In the genomic region with DNA sequence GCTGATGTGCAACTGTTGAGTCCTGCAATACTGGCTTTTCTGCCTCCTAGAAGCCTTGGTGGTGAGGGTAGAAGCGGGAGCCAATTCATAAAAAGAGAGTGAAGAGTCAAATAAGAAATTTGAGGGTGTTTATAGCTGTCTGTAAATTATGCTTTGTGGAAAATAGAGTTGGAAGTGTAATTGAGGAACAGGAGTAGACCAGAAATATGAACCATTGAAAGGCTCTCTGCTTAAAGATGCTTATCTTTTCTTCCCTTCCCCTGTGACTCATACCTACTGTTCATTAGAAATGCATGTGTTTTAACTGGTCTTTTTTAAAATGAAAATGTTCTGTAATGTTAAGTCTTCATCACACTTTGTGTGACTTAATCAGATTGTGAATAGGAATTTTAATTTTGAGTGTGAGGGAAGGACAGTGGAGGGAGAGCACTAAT, we compare ENCODE assay signal across 10 cellular contexts.
DNase-seq lines count a peak whose midpoint lies in the region; ATAC-seq, FAIRE-seq and TF ChIP-seq lines count a peak whose summit lies in the region.
"Had no signal": no experiment of that assay in that cellular context is flagged by ENCODE, and none has a peak within 500 bp of the region (broad histone marks: within the 10 kb centered on the region; RNA-seq: fewer than 3 reads in every experiment).

No MANE protein-coding gene starts in this region.

- H3K36me3 ChIP-seq in IMR-90 (ENCODE audit: control insufficient read depth, insufficient read depth, low read length) (no peaks in the 10 kb centered on the region), kidney (ENCODE audit: control insufficient read depth in 1 of 2, insufficient read depth in 2 of 2, low read length in 2 of 2) (no peaks in the 10 kb centered on the region), prostate gland (no peaks in the 10 kb centered on the region)

- H2BK120ac ChIP-seq in IMR-90 (ENCODE audit: low read depth, low read length): no peak overlapping the region

- H3K27me3 ChIP-seq in IMR-90 (ENCODE audit: control insufficient read depth, insufficient read depth, low read length) (no peaks in the 10 kb centered on the region), prostate gland (replicated peaks; ENCODE audit: insufficient read depth) (no peaks in the 10 kb centered on the region)

- 0 out of 2 replicates have a peak overlapping the region, but pooled peaks have one; percentile 56 for H3K14ac ChIP-seq in IMR-90 (replicated peaks; ENCODE audit: low read depth, low read length)

- H3K9me3 ChIP-seq in IMR-90 (ENCODE audit: control insufficient read depth, insufficient read depth, low read length) (no peaks in the 10 kb centered on the region), kidney (ENCODE audit: control insufficient read depth in 1 of 2, low read length in 2 of 2) (no peaks in the 10 kb centered on the region), prostate gland (no peaks in the 10 kb centered on the region)

- intact Hi-C loops in IMR-90 (cut with micrococcal nuclease) (loop anchor here (10.0 kb wide), 1 partner anchor 54 kb away; no protein-coding TSS in a partner anchor), activated B cell treated with CpG ODN at 0.5 μM for 24 hours (cut with micrococcal nuclease) (loop anchor here (1.0 kb wide), 1 partner anchor 10 kb away; no protein-coding TSS in a partner anchor), kidney (cut with DNase I) (no loop called here), prostate gland (cut with DNase I) (no loop called here), lower leg skin (cut with DNase I; ENCODE audit: low total_unique reads) (no loop called here)

- TF ChIP-seq CTCF in IMR-90 (conservative IDR thresholded peaks at IDR 0.05; ENCODE audit: low read depth, low read length) (no peak), activated B cell treated with CpG ODN at 0.5 μM for 24 hours (IDR thresholded peaks at IDR 0.05) (no peak), kidney (IDR thresholded peaks at IDR 0.05; ENCODE audit: borderline replicate concordance, extremely low read depth, insufficient read depth) (no peak), prostate gland (IDR thresholded peaks at IDR 0.05) (no peak), lower leg skin (IDR thresholded peaks at IDR 0.05) (no peak)

- DNase-seq in COLO829 (ENCODE audit: low spot score): peak; percentile 59
- DNase-seq in IMR-90: peak; percentile 70
- DNase-seq in activated B cell treated with CpG ODN at 0.5 μM for 24 hours: no peak
- DNase-seq in kidney: no peak
- no peak for DNase-seq in islet precursor cell
- no peak for DNase-seq in prostate gland (ENCODE audit: low spot score)
- no peak for DNase-seq in lower leg skin (ENCODE audit: low spot score in 2 of 2)
- DNase-seq in effector CD4-positive, alpha-beta T cell: no peak
- DNase-seq: activated CD4-positive, alpha-beta T cell treated with anti-CD3 and anti-CD28 coated beads for 1 hour; NCI-H2029 treated with DMSO at 0.1 percent for 48 hours had no signal

- no peak overlapping the region for H3K4ac ChIP-seq in IMR-90 (ENCODE audit: low read depth, low read length)

- WGBS in IMR-90 (ENCODE audit: extremely low coverage in 2 of 2, insufficient read length in 1 of 2), 2 experiments: no CpG with 5 or more reads among the region's 1 CpG
- WGBS in prostate gland: 63% methylated on average over 1 of the region's 1 CpG
- WGBS in lower leg skin, 2 donors: 79 to 83% methylated on average over 1 of the region's 1 CpG

- no peak overlapping the region for H2AFZ ChIP-seq in IMR-90 (replicated peaks; ENCODE audit: low read length, poor library complexity)

- no peak for TF ChIP-seq POLR2A in IMR-90 (IDR thresholded peaks at IDR 0.05; ENCODE audit: low read depth, low read length)
- TF ChIP-seq POLR2A in prostate gland (IDR thresholded peaks at IDR 0.05): no peak
- TF ChIP-seq POLR2A in lower leg skin (IDR thresholded peaks at IDR 0.05): no peak

- in situ Hi-C loops in IMR-90 (cut with MboI; ENCODE audit: low sequenced_read_pairs): no loop called here

- CTCF ChIA-PET in IMR-90 (lab: Yijun Ruan, JAX) (no interaction called here), activated B cell treated with CpG ODN at 0.5 μM for 24 hours (lab: Charles Lee) (interaction anchor here (0.7 kb wide), 1 partner anchor 12 kb away, joined by 3 read pairs; no protein-coding TSS in a partner anchor)

- H2AK9ac ChIP-seq in IMR-90 (replicated peaks; ENCODE audit: low read depth, low read length, poor library complexity): no peak overlapping the region

- peak; percentile 86 for ATAC-seq in IMR-90 (ENCODE audit: low read depth)
- ATAC-seq in activated B cell treated with CpG ODN at 0.5 μM for 24 hours (ENCODE audit: low read depth): peak; percentile 20

- peak overlapping the region; percentile 91 for H3K27ac Mint-ChIP-seq in activated B cell treated with CpG ODN at 0.5 μM for 24 hours

- BruUV-seq in IMR-90 (replicated peaks; lab: Mats Ljungman, UMichigan): no TSS peak

- peaks cover 13% of the 10 kb centered on the region for H4K20me1 ChIP-seq in IMR-90 (ENCODE audit: insufficient read depth, low read length)

- H3K4me3 ChIP-seq in IMR-90 (ENCODE audit: insufficient read depth, low read depth, low read length): no peak overlapping the region
- H3K4me3 ChIP-seq in kidney (ENCODE audit: low read length in 2 of 2): no peak overlapping the region
- no peak overlapping the region for H3K4me3 ChIP-seq in prostate gland
- H3K4me3 ChIP-seq in lower leg skin (ENCODE audit: low read depth, poor library complexity, severe bottlenecking): no peak overlapping the region

- no peak overlapping the region for H4K5ac ChIP-seq in IMR-90 (ENCODE audit: low read depth, low read length)

- peaks cover 93% of the 10 kb centered on the region for H3K4me1 Mint-ChIP-seq in activated B cell treated with CpG ODN at 0.5 μM for 24 hours

- H3K4me1 ChIP-seq in IMR-90 (ENCODE audit: control insufficient read depth, insufficient read depth, low read length) (peaks cover 5% of the 10 kb centered on the region), kidney (ENCODE audit: control insufficient read depth in 1 of 2, insufficient read depth in 1 of 2, low read depth in 1 of 2, low read length in 2 of 2) (no peaks in the 10 kb centered on the region), prostate gland (replicated peaks) (no peaks in the 10 kb centered on the region)

- peaks cover 9 to 29% of the 10 kb centered on the region in 2 experiments; a peak in 3 of 4 replicates for H3K79me1 ChIP-seq in IMR-90 (ENCODE audit: low read depth in 1 of 2, low read length in 2 of 2)

- no peaks in the 10 kb centered on the region for H3K27me3 Mint-ChIP-seq in activated B cell treated with CpG ODN at 0.5 μM for 24 hours

- TF ChIP-seq RAD21 in IMR-90 (IDR thresholded peaks at IDR 0.05; ENCODE audit: low read length): no peak

- no peak overlapping the region for H4K8ac ChIP-seq in IMR-90 (ENCODE audit: low read depth in 2 of 2, low read length in 2 of 2)

- POLR2A ChIA-PET in IMR-90 (lab: Charles Lee; ENCODE audit: unreplicated experiment) (no interaction called here), activated B cell treated with CpG ODN at 0.5 μM for 24 hours (lab: Charles Lee) (interaction anchor here (0.6 to 4.2 kb wide), 8 partner anchors 8 to 215 kb away, joined by 3 to 15 read pairs (median 4); a partner anchor contains a TSS)

- no peak overlapping the region for H3K18ac ChIP-seq in IMR-90 (ENCODE audit: low read depth, low read length)

- H3K23ac ChIP-seq in IMR-90 (ENCODE audit: low read depth, low read length): no peak overlapping the region

- H3K9me1 ChIP-seq in IMR-90 (ENCODE audit: insufficient read depth, low read length): no peaks in the 10 kb centered on the region

- H2BK5ac ChIP-seq in IMR-90 (ENCODE audit: low read depth, low read length, poor library complexity, severe bottlenecking): peak overlapping the region; percentile 50

- peak overlapping the region; percentile 36 for H3K4me3 Mint-ChIP-seq in activated B cell treated with CpG ODN at 0.5 μM for 24 hours

- no peak overlapping the region for H3K56ac ChIP-seq in IMR-90 (ENCODE audit: extremely low read depth, insufficient read depth, low read length)

- H3K4me2 ChIP-seq in IMR-90 (ENCODE audit: low read depth, low read length): peak overlapping the region; percentile 58; the same call in 1 of the 2 replicates

- peaks cover 39% of the 10 kb centered on the region for H3K36me3 Mint-ChIP-seq in activated B cell treated with CpG ODN at 0.5 μM for 24 hours (ENCODE audit: low read depth)

- no peak overlapping the region for H2AK5ac ChIP-seq in IMR-90 (ENCODE audit: low read depth, low read length)

- H3K9ac ChIP-seq in IMR-90 (ENCODE audit: low read depth, low read length) (no peak overlapping the region), kidney (ENCODE audit: low read length in 2 of 2) (no peak overlapping the region)

- no peak overlapping the region for H2BK20ac ChIP-seq in IMR-90 (ENCODE audit: low read depth, low read length)

- H3K27ac ChIP-seq in IMR-90 (ENCODE audit: insufficient read depth, low read length): no peak overlapping the region
- H3K27ac ChIP-seq in kidney (ENCODE audit: low read depth in 2 of 2, low read length in 2 of 2): no peak overlapping the region
- no peak overlapping the region for H3K27ac ChIP-seq in prostate gland

- H3K9me3 Mint-ChIP-seq in activated B cell treated with CpG ODN at 0.5 μM for 24 hours: peaks cover 8% of the 10 kb centered on the region

- dilution Hi-C loops in IMR-90 (cut with HindIII; ENCODE audit: low sequenced_read_pairs, unreplicated experiment): no loop called here

- H2BK15ac ChIP-seq in IMR-90 (ENCODE audit: low read depth, low read length): no peak overlapping the region

- FAIRE-seq in kidney (lab: Jason Lieb, UNC): peak; percentile 8

- no peak overlapping the region for H4K91ac ChIP-seq in IMR-90 (ENCODE audit: insufficient read depth, low read depth, low read length)

TF ChIP-seq in IMR-90, 13 proteins besides CTCF, POLR2A, EP300 and RAD21:
- peak; percentile 68 for TF ChIP-seq FOS (IDR thresholded peaks at IDR 0.05; ENCODE audit: low read depth, low read length)
- no peak for TF ChIP-seq MAZ (IDR thresholded peaks at IDR 0.05; ENCODE audit: borderline replicate concordance, low read depth, low read length)

Comparison
In these comparisons a context has a peak if more than half of its experiments do, and no peak if none do; other contexts are left out.
1. DNase-seq: peak in COLO829 (single experiment) and IMR-90 (single experiment); none in activated B cell treated with CpG ODN at 0.5 μM for 24 hours (single experiment), kidney (single experiment), islet precursor cell (single experiment), prostate gland (single experiment), lower leg skin (0 of 2) and effector CD4-positive, alpha-beta T cell (single experiment).
2. intact Hi-C loops: an anchor here in IMR-90 (10.0 kb wide) and activated B cell treated with CpG ODN at 0.5 μM for 24 hours (1.0 kb wide); none called in kidney, prostate gland and lower leg skin.